Comparison of ENCODE assay signal across 19 cellular contexts in the genomic region with DNA sequence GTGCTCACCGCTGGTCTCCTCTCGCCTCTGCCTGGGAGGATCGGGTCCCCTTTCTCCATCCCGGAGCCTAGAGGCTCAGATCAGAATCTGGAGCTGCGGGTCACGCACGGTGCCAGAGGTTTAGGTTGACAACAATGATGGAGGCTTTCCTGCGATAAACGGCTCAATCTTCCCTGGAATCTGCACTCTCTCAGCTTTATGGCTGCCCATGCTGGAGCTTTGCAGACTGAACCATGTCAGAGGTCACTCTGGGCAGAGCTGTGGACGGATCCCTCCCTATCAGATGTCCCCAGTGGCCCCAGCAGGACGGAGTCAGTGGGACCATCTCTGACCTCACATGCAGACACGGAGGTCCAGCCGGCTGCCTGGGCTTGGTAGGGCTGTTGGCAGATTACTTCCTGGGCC.
DNase-seq lines count a peak whose midpoint lies in the region; TF ChIP-seq lines count a peak whose summit lies in the region.
"Had no signal": no experiment of that assay in that cellular context is flagged by ENCODE, and none has a peak within 500 bp of the region (broad histone marks: within the 10 kb centered on the region; RNA-seq: fewer than 3 reads in every experiment).

No MANE protein-coding gene starts in this region.

- no peaks in the 10 kb centered on the region for H3K9me2 ChIP-seq in Karpas-422 (replicated peaks; ENCODE audit: insufficient read depth, low read length)

- no peak overlapping the region for H3K4me3 ChIP-seq in Karpas-422 (ENCODE audit: low read length)
- no peak overlapping the region for H3K4me3 ChIP-seq in transverse colon
- H3K4me3 ChIP-seq: dorsolateral prefrontal cortex, gastroesophageal sphincter, hepatocyte, upper lobe of right lung had no signal

- H3K27me3 ChIP-seq in Karpas-422 (ENCODE audit: low read length): no peaks in the 10 kb centered on the region
- H3K27me3 ChIP-seq in transverse colon: no peaks in the 10 kb centered on the region
- H3K27me3 ChIP-seq: gastroesophageal sphincter had no signal

- no peak for TF ChIP-seq CTCF in transverse colon (IDR thresholded peaks at IDR 0.05)

- TF ChIP-seq POLR2A in transverse colon (IDR thresholded peaks at IDR 0.05): no peak

- H3K9me3 ChIP-seq in Karpas-422 (ENCODE audit: low read length) (no peaks in the 10 kb centered on the region), transverse colon (no peaks in the 10 kb centered on the region)
- H3K9me3 ChIP-seq: gastroesophageal sphincter, upper lobe of right lung had no signal

- intact Hi-C loops in posterior vena cava (cut with DNase I) (no loop called here), transverse colon (cut with DNase I; ENCODE audit: low total_unique reads) (no loop called here)

- H2AFZ ChIP-seq in Karpas-422 (ENCODE audit: low read length): no peak overlapping the region
- H2AFZ ChIP-seq: hepatocyte had no signal

- TF ChIP-seq EP300 in transverse colon (IDR thresholded peaks at IDR 0.05; ENCODE audit: low read depth): no peak

- H3K9ac ChIP-seq in Karpas-422 (ENCODE audit: low read length): no peak overlapping the region

- in situ Hi-C loops in transverse colon (cut with MboI; ENCODE audit: low pct_ligation_motif_present in 1 of 4, low pct_unique_long_range_greater_than_20kb in 1 of 4, low sequenced_read_pairs in 3 of 4): loop anchor here in 1 of 4 donors (25.0 kb wide), 1 partner anchor 195 kb away; a partner anchor contains a TSS

- H3K4me1 ChIP-seq in Karpas-422 (ENCODE audit: low read length): no peaks in the 10 kb centered on the region
- H3K4me1 ChIP-seq in transverse colon: no peaks in the 10 kb centered on the region
- H3K4me1 ChIP-seq: upper lobe of right lung had no signal

- no peak overlapping the region for H3K27ac ChIP-seq in Karpas-422 (ENCODE audit: low read length)
- no peak overlapping the region for H3K27ac ChIP-seq in transverse colon
- H3K27ac ChIP-seq: dorsolateral prefrontal cortex, gastroesophageal sphincter, hepatocyte, upper lobe of right lung had no signal

- peak in 4 of 6 experiments; percentile 4 to 44 (median 36) for DNase-seq in stimulated activated naive CD4-positive, alpha-beta T cell (lab: John Stamatoyannopoulos, UW)
- no peak for DNase-seq in stimulated activated naive CD4-positive, alpha-beta T cell treated with Interleukin-2 at 50 U/mL for 16 hours (lab: John Stamatoyannopoulos, UW)
- peak; percentile 46 for DNase-seq in ecto neural progenitor cell (ENCODE audit: low spot score)
- peak; percentile 76 for DNase-seq in posterior vena cava (ENCODE audit: low spot score)
- DNase-seq in Karpas-422: no peak
- no peak for DNase-seq in transverse colon
- no peak for DNase-seq in NCI-H446 (lab: John Stamatoyannopoulos, UW)
- DNase-seq: cerebellar nuclear complex, MV-4-11, NCI-H146, NCI-H2107, NCI-H774, nucleus accumbens, substantia nigra, T-helper 17 cell, upper lobe of right lung had no signal

- no peaks in the 10 kb centered on the region for H3K36me3 ChIP-seq in Karpas-422 (ENCODE audit: insufficient read depth, low read length)
- H3K36me3 ChIP-seq in transverse colon: no peaks in the 10 kb centered on the region
- H3K36me3 ChIP-seq: gastroesophageal sphincter, upper lobe of right lung had no signal

- 50 to 71% methylated on average over 2 to 13 of the region's 13 CpGs for WGBS in transverse colon (ENCODE audit: low coverage in 1 of 2), 2 donors

- H4K20me1 ChIP-seq in Karpas-422 (ENCODE audit: insufficient read depth, low read depth, low read length): no peaks in the 10 kb centered on the region

- H3K79me2 ChIP-seq in Karpas-422 (ENCODE audit: low read length): no peaks in the 10 kb centered on the region
- H3K79me2 ChIP-seq: hepatocyte had no signal

- H3K4me2 ChIP-seq in Karpas-422 (ENCODE audit: low read depth, low read length, poor library complexity, severe bottlenecking): no peak overlapping the region
- H3K4me2 ChIP-seq: hepatocyte had no signal

Comparison
In these comparisons a context has a peak if more than half of its experiments do, and no peak if none do; other contexts are left out.
1. DNase-seq: peak in stimulated activated naive CD4-positive, alpha-beta T cell (4 of 6), ecto neural progenitor cell (single experiment) and posterior vena cava (single experiment); none in stimulated activated naive CD4-positive, alpha-beta T cell treated with Interleukin-2 at 50 U/mL for 16 hours (single experiment), Karpas-422 (single experiment), transverse colon (single experiment) and NCI-H446 (0 of 2).